In genomic region chr6:155452576-155452975, GRCh38 we compare ENCODE assay signal across 1 cellular context.
TF ChIP-seq lines count a peak whose summit lies in the region.

No MANE protein-coding gene starts in this region.

TF ChIP-seq in GM23338, 12 proteins besides CTCF, POLR2A, EP300 and RAD21 (continued from another document):
- TF ChIP-seq, protein P1, sequence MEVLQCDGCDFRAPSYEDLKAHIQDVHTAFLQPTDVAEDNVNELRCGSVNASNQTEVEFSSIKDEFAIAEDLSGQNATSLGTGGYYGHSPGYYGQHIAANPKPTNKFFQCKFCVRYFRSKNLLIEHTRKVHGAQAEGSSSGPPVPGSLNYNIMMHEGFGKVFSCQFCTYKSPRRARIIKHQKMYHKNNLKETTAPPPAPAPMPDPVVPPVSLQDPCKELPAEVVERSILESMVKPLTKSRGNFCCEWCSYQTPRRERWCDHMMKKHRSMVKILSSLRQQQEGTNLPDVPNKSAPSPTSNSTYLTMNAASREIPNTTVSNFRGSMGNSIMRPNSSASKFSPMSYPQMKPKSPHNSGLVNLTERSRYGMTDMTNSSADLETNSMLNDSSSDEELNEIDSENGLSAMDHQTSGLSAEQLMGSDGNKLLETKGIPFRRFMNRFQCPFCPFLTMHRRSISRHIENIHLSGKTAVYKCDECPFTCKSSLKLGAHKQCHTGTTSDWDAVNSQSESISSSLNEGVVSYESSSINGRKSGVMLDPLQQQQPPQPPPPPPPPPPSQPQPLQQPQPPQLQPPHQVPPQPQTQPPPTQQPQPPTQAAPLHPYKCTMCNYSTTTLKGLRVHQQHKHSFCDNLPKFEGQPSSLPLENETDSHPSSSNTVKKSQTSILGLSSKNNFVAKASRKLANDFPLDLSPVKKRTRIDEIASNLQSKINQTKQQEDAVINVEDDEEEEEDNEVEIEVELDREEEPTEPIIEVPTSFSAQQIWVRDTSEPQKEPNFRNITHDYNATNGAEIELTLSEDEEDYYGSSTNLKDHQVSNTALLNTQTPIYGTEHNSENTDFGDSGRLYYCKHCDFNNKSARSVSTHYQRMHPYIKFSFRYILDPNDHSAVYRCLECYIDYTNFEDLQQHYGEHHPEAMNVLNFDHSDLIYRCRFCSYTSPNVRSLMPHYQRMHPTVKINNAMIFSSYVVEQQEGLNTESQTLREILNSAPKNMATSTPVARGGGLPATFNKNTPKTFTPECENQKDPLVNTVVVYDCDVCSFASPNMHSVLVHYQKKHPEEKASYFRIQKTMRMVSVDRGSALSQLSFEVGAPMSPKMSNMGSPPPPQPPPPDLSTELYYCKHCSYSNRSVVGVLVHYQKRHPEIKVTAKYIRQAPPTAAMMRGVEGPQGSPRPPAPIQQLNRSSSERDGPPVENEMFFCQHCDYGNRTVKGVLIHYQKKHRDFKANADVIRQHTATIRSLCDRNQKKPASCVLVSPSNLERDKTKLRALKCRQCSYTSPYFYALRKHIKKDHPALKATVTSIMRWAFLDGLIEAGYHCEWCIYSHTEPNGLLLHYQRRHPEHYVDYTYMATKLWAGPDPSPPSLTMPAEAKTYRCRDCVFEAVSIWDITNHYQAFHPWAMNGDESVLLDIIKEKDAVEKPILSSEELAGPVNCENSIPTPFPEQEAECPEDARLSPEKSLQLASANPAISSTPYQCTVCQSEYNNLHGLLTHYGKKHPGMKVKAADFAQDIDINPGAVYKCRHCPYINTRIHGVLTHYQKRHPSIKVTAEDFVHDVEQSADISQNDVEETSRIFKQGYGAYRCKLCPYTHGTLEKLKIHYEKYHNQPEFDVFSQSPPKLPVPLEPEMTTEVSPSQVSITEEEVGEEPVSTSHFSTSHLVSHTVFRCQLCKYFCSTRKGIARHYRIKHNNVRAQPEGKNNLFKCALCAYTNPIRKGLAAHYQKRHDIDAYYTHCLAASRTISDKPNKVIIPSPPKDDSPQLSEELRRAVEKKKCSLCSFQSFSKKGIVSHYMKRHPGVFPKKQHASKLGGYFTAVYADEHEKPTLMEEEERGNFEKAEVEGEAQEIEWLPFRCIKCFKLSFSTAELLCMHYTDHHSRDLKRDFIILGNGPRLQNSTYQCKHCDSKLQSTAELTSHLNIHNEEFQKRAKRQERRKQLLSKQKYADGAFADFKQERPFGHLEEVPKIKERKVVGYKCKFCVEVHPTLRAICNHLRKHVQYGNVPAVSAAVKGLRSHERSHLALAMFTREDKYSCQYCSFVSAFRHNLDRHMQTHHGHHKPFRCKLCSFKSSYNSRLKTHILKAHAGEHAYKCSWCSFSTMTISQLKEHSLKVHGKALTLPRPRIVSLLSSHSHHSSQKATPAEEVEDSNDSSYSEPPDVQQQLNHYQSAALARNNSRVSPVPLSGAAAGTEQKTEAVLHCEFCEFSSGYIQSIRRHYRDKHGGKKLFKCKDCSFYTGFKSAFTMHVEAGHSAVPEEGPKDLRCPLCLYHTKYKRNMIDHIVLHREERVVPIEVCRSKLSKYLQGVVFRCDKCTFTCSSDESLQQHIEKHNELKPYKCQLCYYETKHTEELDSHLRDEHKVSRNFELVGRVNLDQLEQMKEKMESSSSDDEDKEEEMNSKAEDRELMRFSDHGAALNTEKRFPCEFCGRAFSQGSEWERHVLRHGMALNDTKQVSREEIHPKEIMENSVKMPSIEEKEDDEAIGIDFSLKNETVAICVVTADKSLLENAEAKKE (CRISPR knock-in tag; IDR thresholded peaks at IDR 0.05), result no peak
- TF ChIP-seq EZH2 (IDR thresholded peaks at IDR 0.05; ENCODE audit: low read depth, unreplicated experiment) (no peak), STAT1 (IDR thresholded peaks at IDR 0.05; ENCODE audit: unreplicated experiment) (no peak), CREB1 (CRISPR knock-in tag; IDR thresholded peaks at IDR 0.05; ENCODE audit: low read depth) (no peak)
TF ChIP-seq in GM23338: peak in this region for 0.
